2 cellular contexts compared by ENCODE assay signal in the genomic region with DNA sequence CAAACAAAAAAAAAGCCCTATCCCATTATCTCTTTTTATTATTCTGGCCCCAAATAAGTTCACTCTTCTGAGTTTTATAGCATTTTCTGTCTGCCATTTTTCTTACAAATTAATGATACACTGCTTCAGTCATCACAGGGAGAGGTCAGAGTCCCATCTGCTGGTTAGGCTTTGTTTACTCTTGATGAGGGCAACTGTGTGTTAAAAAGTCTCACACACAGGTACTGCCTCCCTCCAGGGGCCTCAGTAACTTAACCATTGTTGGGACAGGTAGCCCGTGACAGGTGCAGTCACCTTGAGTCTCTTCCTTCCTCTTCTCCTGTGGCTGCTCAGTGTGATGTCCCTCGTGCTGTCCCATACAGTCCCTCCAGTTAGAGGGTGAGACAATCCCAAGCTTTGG.
TF ChIP-seq lines count a peak whose summit lies in the region.

No MANE protein-coding gene starts in this region.

TF ChIP-seq in H1, 55 proteins besides CTCF, POLR2A, EP300 and RAD21:
- TF ChIP-seq SP2 (IDR thresholded peaks at IDR 0.05; ENCODE audit: low read length) (no peak), YY1 (IDR thresholded peaks at IDR 0.05; ENCODE audit: low read depth, low read length) (no peak), KDM4A (IDR thresholded peaks at IDR 0.05; ENCODE audit: low read depth, low read length, severe bottlenecking) (no peak), SIX5 (IDR thresholded peaks at IDR 0.05; ENCODE audit: low read depth, low read length) (no peak), CTBP2 (IDR thresholded peaks at IDR 0.05; ENCODE audit: borderline replicate concordance, insufficient read depth, insufficient read length, low read length) (no peak), NRF1 (IDR thresholded peaks at IDR 0.05; ENCODE audit: low read depth, low read length) (no peak), SRF (IDR thresholded peaks at IDR 0.05; ENCODE audit: low read depth, low read length) (no peak), KDM1A (IDR thresholded peaks at IDR 0.05; ENCODE audit: borderline replicate concordance, low read length) (no peak), SP1 (IDR thresholded peaks at IDR 0.05; ENCODE audit: low read depth, low read length) (no peak), TEAD4 (IDR thresholded peaks at IDR 0.05; ENCODE audit: low read depth, low read length) (no peak), POU5F1 (IDR thresholded peaks at IDR 0.05; ENCODE audit: low read depth, low read length) (no peak), NANOG (IDR thresholded peaks at IDR 0.05; ENCODE audit: insufficient read depth, low read depth, low read length, poor library complexity, severe bottlenecking) (no peak), CREB1 (IDR thresholded peaks at IDR 0.05) (no peak), BACH1 (IDR thresholded peaks at IDR 0.05; ENCODE audit: low read length) (no peak)
- TF ChIP-seq, protein P1, sequence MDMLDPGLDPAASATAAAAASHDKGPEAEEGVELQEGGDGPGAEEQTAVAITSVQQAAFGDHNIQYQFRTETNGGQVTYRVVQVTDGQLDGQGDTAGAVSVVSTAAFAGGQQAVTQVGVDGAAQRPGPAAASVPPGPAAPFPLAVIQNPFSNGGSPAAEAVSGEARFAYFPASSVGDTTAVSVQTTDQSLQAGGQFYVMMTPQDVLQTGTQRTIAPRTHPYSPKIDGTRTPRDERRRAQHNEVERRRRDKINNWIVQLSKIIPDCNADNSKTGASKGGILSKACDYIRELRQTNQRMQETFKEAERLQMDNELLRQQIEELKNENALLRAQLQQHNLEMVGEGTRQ (IDR thresholded peaks at IDR 0.05; ENCODE audit: low read length) = no peak
TF ChIP-seq in H1: peak in this region for 0.

TF ChIP-seq in liver, 16 proteins besides CTCF, POLR2A, EP300 and RAD21:
- TF ChIP-seq, protein P2, sequence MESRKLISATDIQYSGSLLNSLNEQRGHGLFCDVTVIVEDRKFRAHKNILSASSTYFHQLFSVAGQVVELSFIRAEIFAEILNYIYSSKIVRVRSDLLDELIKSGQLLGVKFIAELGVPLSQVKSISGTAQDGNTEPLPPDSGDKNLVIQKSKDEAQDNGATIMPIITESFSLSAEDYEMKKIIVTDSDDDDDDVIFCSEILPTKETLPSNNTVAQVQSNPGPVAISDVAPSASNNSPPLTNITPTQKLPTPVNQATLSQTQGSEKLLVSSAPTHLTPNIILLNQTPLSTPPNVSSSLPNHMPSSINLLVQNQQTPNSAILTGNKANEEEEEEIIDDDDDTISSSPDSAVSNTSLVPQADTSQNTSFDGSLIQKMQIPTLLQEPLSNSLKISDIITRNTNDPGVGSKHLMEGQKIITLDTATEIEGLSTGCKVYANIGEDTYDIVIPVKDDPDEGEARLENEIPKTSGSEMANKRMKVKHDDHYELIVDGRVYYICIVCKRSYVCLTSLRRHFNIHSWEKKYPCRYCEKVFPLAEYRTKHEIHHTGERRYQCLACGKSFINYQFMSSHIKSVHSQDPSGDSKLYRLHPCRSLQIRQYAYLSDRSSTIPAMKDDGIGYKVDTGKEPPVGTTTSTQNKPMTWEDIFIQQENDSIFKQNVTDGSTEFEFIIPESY (IDR thresholded peaks at IDR 0.05) = no peak
- TF ChIP-seq, protein P3, sequence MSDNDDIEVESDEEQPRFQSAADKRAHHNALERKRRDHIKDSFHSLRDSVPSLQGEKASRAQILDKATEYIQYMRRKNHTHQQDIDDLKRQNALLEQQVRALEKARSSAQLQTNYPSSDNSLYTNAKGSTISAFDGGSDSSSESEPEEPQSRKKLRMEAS (IDR thresholded peaks at IDR 0.05) = no peak
- TF ChIP-seq HNF4A (conservative IDR thresholded peaks at IDR 0.05) (peak; percentile 46 to 50), TAF1 (conservative IDR thresholded peaks at IDR 0.05) (no peak), JUND (IDR thresholded peaks at IDR 0.05) (no peak), FOXA2 (IDR thresholded peaks at IDR 0.05) (peak; percentile 61)
- TF ChIP-seq, protein P4, sequence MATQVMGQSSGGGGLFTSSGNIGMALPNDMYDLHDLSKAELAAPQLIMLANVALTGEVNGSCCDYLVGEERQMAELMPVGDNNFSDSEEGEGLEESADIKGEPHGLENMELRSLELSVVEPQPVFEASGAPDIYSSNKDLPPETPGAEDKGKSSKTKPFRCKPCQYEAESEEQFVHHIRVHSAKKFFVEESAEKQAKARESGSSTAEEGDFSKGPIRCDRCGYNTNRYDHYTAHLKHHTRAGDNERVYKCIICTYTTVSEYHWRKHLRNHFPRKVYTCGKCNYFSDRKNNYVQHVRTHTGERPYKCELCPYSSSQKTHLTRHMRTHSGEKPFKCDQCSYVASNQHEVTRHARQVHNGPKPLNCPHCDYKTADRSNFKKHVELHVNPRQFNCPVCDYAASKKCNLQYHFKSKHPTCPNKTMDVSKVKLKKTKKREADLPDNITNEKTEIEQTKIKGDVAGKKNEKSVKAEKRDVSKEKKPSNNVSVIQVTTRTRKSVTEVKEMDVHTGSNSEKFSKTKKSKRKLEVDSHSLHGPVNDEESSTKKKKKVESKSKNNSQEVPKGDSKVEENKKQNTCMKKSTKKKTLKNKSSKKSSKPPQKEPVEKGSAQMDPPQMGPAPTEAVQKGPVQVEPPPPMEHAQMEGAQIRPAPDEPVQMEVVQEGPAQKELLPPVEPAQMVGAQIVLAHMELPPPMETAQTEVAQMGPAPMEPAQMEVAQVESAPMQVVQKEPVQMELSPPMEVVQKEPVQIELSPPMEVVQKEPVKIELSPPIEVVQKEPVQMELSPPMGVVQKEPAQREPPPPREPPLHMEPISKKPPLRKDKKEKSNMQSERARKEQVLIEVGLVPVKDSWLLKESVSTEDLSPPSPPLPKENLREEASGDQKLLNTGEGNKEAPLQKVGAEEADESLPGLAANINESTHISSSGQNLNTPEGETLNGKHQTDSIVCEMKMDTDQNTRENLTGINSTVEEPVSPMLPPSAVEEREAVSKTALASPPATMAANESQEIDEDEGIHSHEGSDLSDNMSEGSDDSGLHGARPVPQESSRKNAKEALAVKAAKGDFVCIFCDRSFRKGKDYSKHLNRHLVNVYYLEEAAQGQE (IDR thresholded peaks at IDR 0.05) = no peak
